Comparison of ENCODE assay signal across 8 cellular contexts in the genomic region with DNA sequence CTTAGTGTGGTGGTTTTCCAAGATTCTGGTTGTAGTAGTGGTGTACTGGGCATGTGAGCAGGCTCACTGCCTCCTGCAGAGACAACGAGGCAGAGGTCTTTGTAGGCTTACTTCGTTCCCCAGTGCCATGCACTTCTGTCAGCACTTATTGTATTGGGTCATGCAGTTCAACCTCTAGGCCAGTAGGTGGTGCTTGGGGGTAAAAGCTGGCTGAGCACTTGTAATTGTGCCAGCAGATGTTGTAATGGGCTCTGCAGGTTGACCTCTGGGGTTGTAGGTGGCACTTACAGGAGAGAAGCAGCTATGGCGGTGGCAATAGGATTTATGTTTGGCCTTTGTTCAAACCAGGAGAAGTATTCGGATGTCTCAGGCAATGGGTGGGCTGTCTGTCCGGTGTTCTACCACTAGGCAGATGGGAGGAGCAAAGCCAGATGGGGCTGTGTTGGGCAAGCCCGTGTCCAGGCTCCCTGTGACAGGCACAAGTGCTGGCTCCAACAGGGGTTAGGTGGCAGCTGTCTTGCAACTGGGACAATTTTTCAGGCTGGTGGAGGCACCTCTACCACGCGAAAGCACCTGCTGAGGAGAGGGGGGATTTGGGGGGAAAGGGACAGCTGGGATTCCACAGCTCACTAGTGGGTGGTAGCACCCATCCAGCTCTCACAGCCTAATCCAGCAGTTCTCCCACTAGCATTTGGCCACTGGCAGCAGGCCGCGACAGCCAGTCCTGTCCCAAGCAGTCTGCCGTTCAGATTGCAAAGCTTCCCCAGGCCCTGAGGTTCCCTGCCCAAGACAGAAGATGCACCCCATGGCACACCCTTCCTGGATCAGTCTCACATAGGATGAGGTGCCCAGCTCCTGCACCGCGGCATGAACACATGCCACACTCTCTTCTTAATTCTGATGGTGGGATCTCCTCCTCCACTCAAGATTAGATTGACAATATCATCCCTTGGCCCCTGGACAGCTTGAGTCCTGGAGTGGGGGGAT.
DNase-seq lines count a peak whose midpoint lies in the region; ATAC-seq and TF ChIP-seq lines count a peak whose summit lies in the region.

No MANE protein-coding gene starts in this region.

- H3K4me1 ChIP-seq in foreskin keratinocyte (no peaks in the 10 kb centered on the region), osteoblast (ENCODE audit: insufficient read depth, low read length) (no peaks in the 10 kb centered on the region)

- H3K27ac ChIP-seq in foreskin keratinocyte: no peak overlapping the region
- no peak overlapping the region for H3K27ac ChIP-seq in osteoblast (ENCODE audit: low read depth, low read length)

- H3K79me2 ChIP-seq in osteoblast (ENCODE audit: insufficient read depth, low read length): no peaks in the 10 kb centered on the region

- H3K4me3 ChIP-seq in osteoblast (ENCODE audit: insufficient read depth, low read length): no peak overlapping the region

- H3K36me3 ChIP-seq in osteoblast (ENCODE audit: insufficient read depth, low read length): no peaks in the 10 kb centered on the region

- peak; percentile 78 for DNase-seq in ELF-1 (ENCODE audit: low read depth, low spot score)
- peak; percentile 63 for DNase-seq in NCI-H82 treated with DMSO at 0.1 percent for 48 hours (lab: John Stamatoyannopoulos, UW; ENCODE audit: unreplicated experiment)
- DNase-seq in activated CD8-positive, alpha-beta memory T cell treated with anti-CD3 and anti-CD28 coated beads, Interleukin-2, amount 50 U/mL, for 48 hours: peak; percentile 56
- peak; percentile 4 to 38 for DNase-seq in foreskin keratinocyte
- peak; percentile 15 for DNase-seq in osteoblast (ENCODE audit: insufficient read length, low spot score, missing footprints)
- DNase-seq in cortex of kidney (lab: John Stamatoyannopoulos, UW): no peak

- H3K4me2 ChIP-seq in osteoblast (ENCODE audit: insufficient read depth, low read length): no peak overlapping the region

- H2AFZ ChIP-seq in osteoblast (ENCODE audit: low read length): no peak overlapping the region

- H3K27me3 ChIP-seq in foreskin keratinocyte (peaks cover 2% of the 10 kb centered on the region), osteoblast (ENCODE audit: insufficient read depth, low read length) (no peaks in the 10 kb centered on the region)

- peak; percentile 74 for TF ChIP-seq CTCF in foreskin keratinocyte (conservative IDR thresholded peaks at IDR 0.05)
- peak; percentile 78 for TF ChIP-seq CTCF in osteoblast (IDR thresholded peaks at IDR 0.05; ENCODE audit: extremely low read depth, low read depth, low read length)

- no peaks in the 10 kb centered on the region for H3K9me3 ChIP-seq in osteoblast (ENCODE audit: low read depth, low read length)

- ATAC-seq in GM21447 (IDR thresholded peaks at IDR 0.05; ENCODE audit: unreplicated experiment): peak; percentile 99
- peak; percentile 97 for ATAC-seq in HG03571 (IDR thresholded peaks at IDR 0.05; ENCODE audit: unreplicated experiment)
- peak; percentile 92 for ATAC-seq in foreskin keratinocyte

- no peaks in the 10 kb centered on the region for H4K20me1 ChIP-seq in osteoblast (ENCODE audit: insufficient read depth, low read length)
